In genomic region chr12:53213348-53213747, GRCh38 we compare ENCODE assay signal across 8 cellular contexts. TPM values are rescaled to one million over a fixed set of nuclear protein-coding genes. Genes with fewer than 3 reads are reported as not detected.
DNase-seq lines count a peak whose midpoint lies in the region; ATAC-seq and TF ChIP-seq lines count a peak whose summit lies in the region.

No MANE protein-coding gene starts in this region.

- intact Hi-C loops in stomach (cut with DNase I; ENCODE audit: low total_unique reads), result loop anchor here (10.0 kb wide), 1 partner anchor 71 kb away; no protein-coding TSS in a partner anchor

- in situ Hi-C loops in G401 (cut with HindIII; ENCODE audit: low sequenced_read_pairs), result loop anchor here (10.0 kb wide), 1 partner anchor 71 kb away; no protein-coding TSS in a partner anchor
- in situ Hi-C loops in KBM-7 (cut with MboI; ENCODE audit: low pct_unique_long_range_greater_than_20kb, low sequenced_read_pairs), result no loop called here

- H3K4me1 Mint-ChIP-seq in activated T-cell treated with anti-CD3 and anti-CD28 coated beads, Interleukin-2, amount 50 U/mL, for 4 hours (ENCODE audit: low read depth), result peaks cover 75% of the 10 kb centered on the region
- peaks cover 42% of the 10 kb centered on the region for H3K4me1 Mint-ChIP-seq in neural progenitor cell

- no peaks in the 10 kb centered on the region for H3K27me3 Mint-ChIP-seq in activated T-cell treated with anti-CD3 and anti-CD28 coated beads, Interleukin-2, amount 50 U/mL, for 4 hours (ENCODE audit: low read depth)
- H3K27me3 Mint-ChIP-seq in neural progenitor cell (ENCODE audit: insufficient read depth, low read depth), result peaks cover 22% of the 10 kb centered on the region

- H3K4me3 ChIP-seq in neural progenitor cell (no peak overlapping the region), stomach (no peak overlapping the region)

- no peaks in the 10 kb centered on the region for H3K36me3 ChIP-seq in neural progenitor cell
- peaks cover 41 to 59% (median 57%) of the 10 kb centered on the region in 4 donors for H3K36me3 ChIP-seq in stomach

- H3K9ac ChIP-seq in neural progenitor cell, result no peak overlapping the region

- TF ChIP-seq EP300 in stomach (IDR thresholded peaks at IDR 0.05), result no peak

- peaks cover 32% of the 10 kb centered on the region for H3F3A ChIP-seq in neural progenitor cell (ENCODE audit: low read depth)

- peak; percentile 68 to 72 for ATAC-seq in activated T-cell treated with anti-CD3 and anti-CD28 coated beads, Interleukin-2, amount 50 U/mL, for 4 hours
- no peak for ATAC-seq in GM21515 (IDR thresholded peaks at IDR 0.05; ENCODE audit: unreplicated experiment)

- H3K4me2 ChIP-seq in neural progenitor cell, result no peak overlapping the region

- no peak overlapping the region for H3K27ac ChIP-seq in neural progenitor cell
- H3K27ac ChIP-seq in stomach, result no peak overlapping the region

- TF ChIP-seq CTCF in neural progenitor cell (IDR thresholded peaks at IDR 0.05) (peak; percentile 98), stomach (IDR thresholded peaks at IDR 0.05) (peak in 6 of 7 experiments; percentile 39 to 96 (median 88))

- H3K27me3 ChIP-seq in neural progenitor cell (no peaks in the 10 kb centered on the region), stomach (no peaks in the 10 kb centered on the region)

- no peak overlapping the region for H3K4me3 Mint-ChIP-seq in activated T-cell treated with anti-CD3 and anti-CD28 coated beads, Interleukin-2, amount 50 U/mL, for 4 hours
- H3K4me3 Mint-ChIP-seq in neural progenitor cell, result peak overlapping the region; percentile 21

- H3K79me2 ChIP-seq in neural progenitor cell (ENCODE audit: low read depth), result peaks cover 23% of the 10 kb centered on the region

- H3K9me3 ChIP-seq in neural progenitor cell (ENCODE audit: low read depth) (no peaks in the 10 kb centered on the region), stomach (no peaks in the 10 kb centered on the region)

- peaks cover 4% of the 10 kb centered on the region for H4K20me1 ChIP-seq in neural progenitor cell (ENCODE audit: low read depth)

- H3K9me3 Mint-ChIP-seq in activated T-cell treated with anti-CD3 and anti-CD28 coated beads, Interleukin-2, amount 50 U/mL, for 4 hours, result no peaks in the 10 kb centered on the region
- no peaks in the 10 kb centered on the region for H3K9me3 Mint-ChIP-seq in neural progenitor cell

- H3K27ac Mint-ChIP-seq in neural progenitor cell, result no peak overlapping the region

- no peak overlapping the region for H2AFZ ChIP-seq in neural progenitor cell (replicated peaks)

- peaks cover 21% of the 10 kb centered on the region for H3K36me3 Mint-ChIP-seq in activated T-cell treated with anti-CD3 and anti-CD28 coated beads, Interleukin-2, amount 50 U/mL, for 4 hours (ENCODE audit: insufficient read depth)
- no peaks in the 10 kb centered on the region for H3K36me3 Mint-ChIP-seq in neural progenitor cell

- TF ChIP-seq POLR2A in stomach (IDR thresholded peaks at IDR 0.05), result no peak

- peak; percentile 84 for DNase-seq in G401 (ENCODE audit: low spot score)
- DNase-seq in KBM-7, result peak; percentile 84
- DNase-seq in activated T-cell treated with anti-CD3 and anti-CD28 coated beads, Interleukin-2, amount 50 U/mL, for 4 hours, result peak; percentile 85
- peak; percentile 62 for DNase-seq in fibroblast of gingiva (ENCODE audit: low read depth)
- DNase-seq in neural progenitor cell (ENCODE audit: low spot score), result peak; percentile 91
- DNase-seq in stomach, result peak; percentile 84

- H3K4me1 ChIP-seq in neural progenitor cell (peaks cover 23% of the 10 kb centered on the region), stomach (peaks cover 28 to 68% (median 55%) of the 10 kb centered on the region in 4 donors)

- WGBS in stomach, 5 donors, result 12 to 17% (median 13%) methylated on average over 11 to 14 of the region's 14 CpGs

TF ChIP-seq in PFSK-1, 5 proteins besides CTCF, POLR2A, EP300 and RAD21:
- TF ChIP-seq TAF1 (IDR thresholded peaks at IDR 0.05; ENCODE audit: borderline replicate concordance, insufficient read depth, low read length) (no peak), FOXP2 (optimal IDR thresholded peaks at IDR 0.05; ENCODE audit: borderline replicate concordance, extremely low read depth, extremely low read length, insufficient read depth) (peak; percentile 38)

RNA-seq across cellular contexts. Expression of gene ITGB7, which starts 6.3 kb away (rescaled TPM):
- 0.41 and 0.49 TPM in 2 replicates for total RNA-seq in G401 (2014; rRNA removed; shearing (Covaris generic))
- not detected for polyA plus RNA-seq in PFSK-1 (2012; ENCODE audit: insufficient read length, low read depth)
- 100 to 1,000 TPM in 2 of 3 donors, 10 to 100 TPM in 1; 82.1 to 140 (median 124) TPM for total RNA-seq in activated T-cell treated with anti-CD3 and anti-CD28 coated beads, Interleukin-2, amount 50 U/mL, for 4 hours
- total RNA-seq in neural progenitor cell (ENCODE audit: low replicate concordance) (0.43 TPM in 1 of 2 replicates, not detected in the other), stomach (10 to 100 TPM in 1 of 5 donors, 1 to 10 TPM in 2, not detected in 2; 4.6 to 29.5 (median 5.7) TPM)
- 1 to 10 TPM in 2 of 3 donors, under 1 TPM in 1; 0.56 to 3.8 (median 1.7) TPM for polyA plus RNA-seq in stomach

RNA-seq across cellular contexts. Expression of gene RARG, which starts 18.7 kb away (rescaled TPM):
- total RNA-seq in G401 (2014; rRNA removed; shearing (Covaris generic)), result 48.6 and 58.9 TPM in 2 replicates
- 16.4 TPM for polyA plus RNA-seq in PFSK-1 (2012; ENCODE audit: insufficient read length, low read depth)
- 10 to 100 TPM; 34.4 to 38.4 (median 38.0) TPM for total RNA-seq in activated T-cell treated with anti-CD3 and anti-CD28 coated beads, Interleukin-2, amount 50 U/mL, for 4 hours
- total RNA-seq in neural progenitor cell (ENCODE audit: low replicate concordance) (17.0 and 30.9 TPM in 2 replicates), stomach (10 to 100 TPM in 2 of 5 donors, 1 to 10 TPM in 3; 2.0 to 26.5 (median 9.5) TPM)
- polyA plus RNA-seq in stomach, result 10 to 100 TPM in 1 of 3 donors, 1 to 10 TPM in 2; 4.9 to 37.7 (median 9.6) TPM

RNA-seq across cellular contexts. Expression of gene CSAD, which starts 32.6 kb away (rescaled TPM):
- 2.0 and 7.2 TPM in 2 replicates for total RNA-seq in G401 (2014; rRNA removed; shearing (Covaris generic))
- 11.7 TPM for polyA plus RNA-seq in PFSK-1 (2012; ENCODE audit: insufficient read length, low read depth)
- total RNA-seq in activated T-cell treated with anti-CD3 and anti-CD28 coated beads, Interleukin-2, amount 50 U/mL, for 4 hours, result 10 to 100 TPM in 1 of 3 donors, 1 to 10 TPM in 2; 8.0 to 10.6 (median 9.3) TPM
- total RNA-seq in neural progenitor cell (ENCODE audit: low replicate concordance), result 26.9 and 33.0 TPM in 2 replicates
- total RNA-seq in stomach, result 100 to 1,000 TPM in 2 of 5 donors, 10 to 100 TPM in 3; 30.3 to 334 (median 38.9) TPM
- 10 to 100 TPM in 1 of 3 donors, 1 to 10 TPM in 2; 4.6 to 52.6 (median 5.7) TPM for polyA plus RNA-seq in stomach

RNA-seq across cellular contexts. Expression of gene ZNF740, which starts 32.8 kb away (rescaled TPM):
- 12.1 and 19.4 TPM in 2 replicates for total RNA-seq in G401 (2014; rRNA removed; shearing (Covaris generic))
- polyA plus RNA-seq in PFSK-1 (2012; ENCODE audit: insufficient read length, low read depth), result 21.7 TPM
- 10 to 100 TPM; 29.7 to 41.5 (median 36.6) TPM for total RNA-seq in activated T-cell treated with anti-CD3 and anti-CD28 coated beads, Interleukin-2, amount 50 U/mL, for 4 hours
- total RNA-seq in neural progenitor cell (ENCODE audit: low replicate concordance), result 38.4 and 40.4 TPM in 2 replicates
- total RNA-seq in stomach, result 10 to 100 TPM in 3 of 5 donors, 1 to 10 TPM in 2; 4.1 to 37.5 (median 10.3) TPM
- polyA plus RNA-seq in stomach, result 1 to 10 TPM; 4.0 to 4.9 (median 4.1) TPM

RNA-seq across cellular contexts. Expression of gene ESPL1, which starts 54.8 kb away (rescaled TPM):
- total RNA-seq in G401 (2014; rRNA removed; shearing (Covaris generic)), result 21.8 and 23.1 TPM in 2 replicates
- 10.2 TPM for polyA plus RNA-seq in PFSK-1 (2012; ENCODE audit: insufficient read length, low read depth)
- 10 to 100 TPM; 19.9 to 21.9 (median 20.0) TPM for total RNA-seq in activated T-cell treated with anti-CD3 and anti-CD28 coated beads, Interleukin-2, amount 50 U/mL, for 4 hours
- 34.3 and 54.0 TPM in 2 replicates for total RNA-seq in neural progenitor cell (ENCODE audit: low replicate concordance)
- 10 to 100 TPM in 1 of 5 donors, 1 to 10 TPM in 4; 3.3 to 43.2 (median 6.6) TPM for total RNA-seq in stomach
- polyA plus RNA-seq in stomach, result 10 to 100 TPM in 1 of 3 donors, under 1 TPM in 2; 0.15 to 13.1 (median 0.75) TPM
